17 cellular contexts compared by ENCODE assay signal in genomic region chrX:154472685-154473632, GRCh38. TPM values are rescaled to one million over a fixed set of nuclear protein-coding genes. Genes with fewer than 3 reads are reported as not detected.
DNase-seq lines count a peak whose midpoint lies in the region; ATAC-seq, FAIRE-seq and TF ChIP-seq lines count a peak whose summit lies in the region.
"Had no signal": no experiment of that assay in that cellular context is flagged by ENCODE, and none has a peak within 500 bp of the region (broad histone marks: within the 10 kb centered on the region; RNA-seq: fewer than 3 reads in every experiment).

No MANE protein-coding gene starts in this region.

- no peak overlapping the region for H3K27ac Mint-ChIP-seq in neural progenitor cell

- peaks cover 0 to 7% (median 0%) of the 10 kb centered on the region in 7 donors for H3K27me3 ChIP-seq in heart right ventricle
- no peaks in the 10 kb centered on the region for H3K27me3 ChIP-seq in H1 (replicated peaks in 1 of 4; ENCODE audit: control insufficient read depth in 3 of 4, extremely low read depth in 1 of 4, insufficient read depth in 3 of 4, low read length in 3 of 4)
- H3K27me3 ChIP-seq in neural progenitor cell, result no peaks in the 10 kb centered on the region
- no peaks in the 10 kb centered on the region for H3K27me3 ChIP-seq in spleen (replicated peaks in 1 of 7)
- H3K27me3 ChIP-seq: Peyer's patch had no signal

- no peak overlapping the region for H4K91ac ChIP-seq in H1 (replicated peaks; ENCODE audit: insufficient read length, low read length)

- POLR2A ChIA-PET in H1 (lab: Charles Lee; ENCODE audit: partially characterized antibody), result interaction anchor here (0.6 to 1.4 kb wide), 4 partner anchors 9 to 73 kb away, joined by 3 to 5 read pairs (median 4); no protein-coding TSS in a partner anchor

- CTCF ChIA-PET in H1 (lab: Charles Lee; ENCODE audit: partially characterized antibody), result interaction anchor here (0.7 to 3.1 kb wide), 5 partner anchors 12 to 100 kb away, joined by 3 to 11 read pairs (median 4); partner anchors contain the start of gene PLXNA3

- TF ChIP-seq RAD21 in H1 (IDR thresholded peaks at IDR 0.05 in 1 of 2, conservative IDR thresholded peaks at IDR 0.05 in 1 of 2; ENCODE audit: low read depth in 2 of 2, low read length in 2 of 2), result peak in 1 of 2 experiments; percentile 21; a peak in 1 of 4 replicates

- no peak overlapping the region for H3K27ac ChIP-seq in heart right ventricle
- H3K27ac ChIP-seq in H1 (ENCODE audit: low read depth, low read length), result no peak overlapping the region
- no peak overlapping the region for H3K27ac ChIP-seq in neural progenitor cell
- H3K27ac ChIP-seq in spleen, result no peak overlapping the region
- H3K27ac ChIP-seq: KMS-11, Peyer's patch had no signal

- no peak overlapping the region for H4K5ac ChIP-seq in H1 (ENCODE audit: insufficient read length, low read depth, low read length)

- H2BK5ac ChIP-seq in H1 (ENCODE audit: low read depth, low read length), result no peak overlapping the region

- H3K14ac ChIP-seq in H1 (ENCODE audit: insufficient read length), result no peak overlapping the region

- H2AK5ac ChIP-seq in H1 (ENCODE audit: low read depth, low read length), result no peak overlapping the region

- no peak overlapping the region for H2BK15ac ChIP-seq in H1 (ENCODE audit: low read length)

- no peak overlapping the region for H2BK20ac ChIP-seq in H1 (ENCODE audit: low read length)

- H3K9ac ChIP-seq in H1 (replicated peaks in 1 of 4; ENCODE audit: extremely low read depth in 1 of 4, low read depth in 3 of 4, low read length in 3 of 4) (no peak overlapping the region), neural progenitor cell (no peak overlapping the region)
- H3K9ac ChIP-seq: KMS-11 had no signal

- peaks cover 0 to 2% (median 0%) of the 10 kb centered on the region in 9 donors for H3K4me1 ChIP-seq in heart right ventricle
- no peaks in the 10 kb centered on the region for H3K4me1 ChIP-seq in H1 (replicated peaks in 1 of 4; ENCODE audit: control insufficient read depth in 3 of 4, insufficient read depth in 4 of 4, low read length in 3 of 4)
- no peaks in the 10 kb centered on the region for H3K4me1 ChIP-seq in neural progenitor cell
- H3K4me1 ChIP-seq in spleen, result peaks cover 0 to 8% (median 2%) of the 10 kb centered on the region in 6 donors
- H3K4me1 ChIP-seq: HAP-1 had no signal

- no peaks in the 10 kb centered on the region for H3F3A ChIP-seq in neural progenitor cell (ENCODE audit: low read depth)

- H3K9me3 Mint-ChIP-seq in neural progenitor cell, result peaks cover 25% of the 10 kb centered on the region

- H4K20me1 ChIP-seq in H1 (replicated peaks in 1 of 2; ENCODE audit: control insufficient read depth in 1 of 2, insufficient read depth in 2 of 2, low read length in 2 of 2) (no peaks in the 10 kb centered on the region), neural progenitor cell (ENCODE audit: low read depth) (no peaks in the 10 kb centered on the region)

- H3K4me3 Mint-ChIP-seq in neural progenitor cell, result peak overlapping the region; percentile 38

- peak; percentile 23 for DNase-seq in left ventricle myocardium superior
- no peak for DNase-seq in heart right ventricle
- DNase-seq in H1 (ENCODE audit: low read depth in 1 of 2, low spot score in 2 of 2), result no peak
- DNase-seq in neural progenitor cell (ENCODE audit: low spot score), result no peak
- no peak for DNase-seq in spleen
- no peak for DNase-seq in HT-29 (ENCODE audit: low spot score)
- DNase-seq: DMS53, MM.1S, NCI-H1105 treated with DMSO at 0.1 percent for 48 hours, NCI-H187, NCI-H446, NCI-H774, Peyer's patch, SHP77 treated with DMSO at 0.1 percent for 48 hours had no signal

- TF ChIP-seq POLR2A in H1 (IDR thresholded peaks at IDR 0.05; ENCODE audit: control extremely low read depth in 1 of 2, low read depth in 2 of 2, low read length in 2 of 2) (no peak), spleen (IDR thresholded peaks at IDR 0.05) (no peak)

- no peak overlapping the region for H3K4me3 ChIP-seq in heart right ventricle
- no peak overlapping the region for H3K4me3 ChIP-seq in H1 (ENCODE audit: extremely low read depth in 1 of 4, insufficient read depth in 2 of 4, low read depth in 3 of 4, low read length in 4 of 4)
- H3K4me3 ChIP-seq in neural progenitor cell, result no peak overlapping the region
- H3K4me3 ChIP-seq in spleen, result no peak overlapping the region
- H3K4me3 ChIP-seq: HAP-1, Peyer's patch had no signal

- H3K27me3 Mint-ChIP-seq in neural progenitor cell (ENCODE audit: insufficient read depth, low read depth), result peaks cover 3% of the 10 kb centered on the region

- H2AFZ ChIP-seq in H1 (ENCODE audit: low read length), result no peak overlapping the region
- no peak overlapping the region for H2AFZ ChIP-seq in neural progenitor cell (replicated peaks)

- no peak for ATAC-seq in left ventricle myocardium superior
- ATAC-seq in heart right ventricle, result no peak
- no peak for ATAC-seq in HG03139 (IDR thresholded peaks at IDR 0.05; ENCODE audit: unreplicated experiment)

- H3K4me1 Mint-ChIP-seq in neural progenitor cell, result no peaks in the 10 kb centered on the region

- TF ChIP-seq CTCF in heart right ventricle (IDR thresholded peaks at IDR 0.05) (no peak), H1 (IDR thresholded peaks at IDR 0.05; ENCODE audit: control extremely low read depth in 1 of 3, insufficient read depth in 1 of 3, low read depth in 1 of 3, low read length in 3 of 3) (no peak; a peak in 1 of 4 replicates), neural progenitor cell (IDR thresholded peaks at IDR 0.05) (no peak), spleen (IDR thresholded peaks at IDR 0.05 in 8 of 11, conservative IDR thresholded peaks at IDR 0.05 in 3 of 11) (no peak)

- H3K23ac ChIP-seq in H1 (ENCODE audit: insufficient read length), result no peak overlapping the region

- no peak overlapping the region for H3K4me2 ChIP-seq in H1 (ENCODE audit: insufficient read depth in 1 of 2, low read depth in 2 of 2, low read length in 2 of 2)
- H3K4me2 ChIP-seq in neural progenitor cell, result no peak overlapping the region
- H3K4me2 ChIP-seq: KMS-11 had no signal

- H3K4ac ChIP-seq in H1 (replicated peaks; ENCODE audit: insufficient read length, low read depth, low read length), result no peak overlapping the region

- no peak for TF ChIP-seq EP300 in H1 (IDR thresholded peaks at IDR 0.05; ENCODE audit: borderline replicate concordance in 1 of 2, low read depth in 2 of 2, low read length in 2 of 2)

- H4K8ac ChIP-seq in H1 (ENCODE audit: extremely low read depth, insufficient read depth, low read length), result peak overlapping the region; percentile 25; the same call in 1 of the 2 replicates

- FAIRE-seq in H1 (lab: Jason Lieb, UNC), result no peak

- intact Hi-C loops in left ventricle myocardium superior (cut with micrococcal nuclease) (no loop called here), heart right ventricle (cut with DNase I) (no loop called here), spleen (cut with DNase I; ENCODE audit: low total_unique reads) (no loop called here)

- no peak overlapping the region for H3K56ac ChIP-seq in H1 (replicated peaks; ENCODE audit: insufficient read length, low read depth, low read length)

- H3K36me3 Mint-ChIP-seq in neural progenitor cell, result peaks cover 15% of the 10 kb centered on the region

- H3K36me3 ChIP-seq in heart right ventricle (peaks cover 0 to 44% (median 0%) of the 10 kb centered on the region in 9 donors), H1 (ENCODE audit: control insufficient read depth in 2 of 4, insufficient read depth in 4 of 4, low read length in 3 of 4) (peaks cover 0 to 14% (median 5%) of the 10 kb centered on the region in 4 experiments; a peak in 4 of 8 replicates), neural progenitor cell (no peaks in the 10 kb centered on the region), spleen (peaks cover 0 to 54% (median 26%) of the 10 kb centered on the region in 6 donors)
- H3K36me3 ChIP-seq: Peyer's patch had no signal

- H3K18ac ChIP-seq in H1 (ENCODE audit: extremely low read depth, low read length), result no peak overlapping the region

- WGBS in heart right ventricle, 2 donors, result 82 to 89% methylated on average over 22 to 28 of the region's 28 CpGs
- WGBS in H1 (ENCODE audit: extremely low coverage in 1 of 2, insufficient coverage in 1 of 2, insufficient read length in 1 of 2, insufficient replicate concordance in 2 of 2, low coverage in 1 of 2, low lambda C conversion rate in 2 of 2, missing lambda C conversion rate in 1 of 2), 2 experiments, result 84% methylated on average over 16 of the region's 28 CpGs; no CpG with 5 or more reads in 1 of the 2 experiments
- WGBS in spleen, 5 donors, result 73 to 87% (median 80%) methylated on average over 16 to 28 of the region's 28 CpGs

- no peak overlapping the region for H2BK12ac ChIP-seq in H1 (ENCODE audit: low read depth, low read length)

- H3K79me1 ChIP-seq in H1 (ENCODE audit: low read depth, low read length), result no peaks in the 10 kb centered on the region

- H3K9me3 ChIP-seq in heart right ventricle (no peaks in the 10 kb centered on the region), H1 (ENCODE audit: insufficient read depth in 2 of 2, low read depth in 1 of 2, low read length in 1 of 2) (no peaks in the 10 kb centered on the region), neural progenitor cell (ENCODE audit: low read depth) (no peaks in the 10 kb centered on the region), spleen (no peaks in the 10 kb centered on the region)
- H3K9me3 ChIP-seq: HAP-1, Peyer's patch had no signal

- H2BK120ac ChIP-seq in H1 (replicated peaks; ENCODE audit: low read depth, low read length), result no peak overlapping the region

- no peaks in the 10 kb centered on the region for H3K23me2 ChIP-seq in H1 (ENCODE audit: low read depth, low read length)

- H3K79me2 ChIP-seq in H1 (ENCODE audit: control insufficient read depth in 1 of 2, insufficient read depth in 2 of 2, low read length in 2 of 2) (no peaks in the 10 kb centered on the region), neural progenitor cell (ENCODE audit: low read depth) (no peaks in the 10 kb centered on the region)

RNA-seq across cellular contexts. Expression of gene LAGE3, which starts 6.1 kb away (rescaled TPM):
- total RNA-seq in left ventricle myocardium superior (20.7 TPM), heart right ventricle (10 to 100 TPM; 13.7 to 21.3 (median 17.7) TPM), neural progenitor cell (ENCODE audit: low replicate concordance) (7.6 and 33.3 TPM in 2 replicates), spleen (10 to 100 TPM; 11.8 to 25.2 (median 16.7) TPM)
- polyA plus RNA-seq in heart right ventricle (10 to 100 TPM in 1 of 2 donors, 1 to 10 TPM in 1; 7.5 to 38.2 TPM), H1 (2011; rRNA removed) (102 and 110 TPM in 2 replicates), spleen (10 to 100 TPM; 15.0 to 27.7 (median 27.3) TPM)
- 44.2 and 44.5 TPM in 2 replicates for total RNA-seq in H1 (2021; fragmentation: NEBNext Ultra II Directional; extraction: Animal tissue kit (Norgen Biotek cat#: 25700))
- 61.9 TPM for polyA plus RNA-seq in H1 (2011; cell fraction: cytosol; rRNA removed)
- polyA plus RNA-seq in H1 (2011; cell fraction: nucleus; rRNA removed), result 45.1 TPM
- polyA plus RNA-seq in H1 (2012, experiment 1 of 2), result 44.7 to 50.4 TPM (median 48.0 TPM) in 4 replicates
- 75.9 TPM for polyA plus RNA-seq in H1 (2012, experiment 2 of 2)
- polyA plus RNA-seq in H1 (2013, experiment 1 of 2), result 55.5 TPM
- 54.5 TPM for polyA plus RNA-seq in H1 (2013, experiment 2 of 2)
- 6.3 and 8.1 TPM in 2 replicates for polyA minus RNA-seq in H1 (2011; rRNA and poly(A)+ RNA removed)
- polyA minus RNA-seq in H1 (2011; cell fraction: cytosol; rRNA and poly(A)+ RNA removed), result 14.7 TPM
- polyA minus RNA-seq in H1 (2011; cell fraction: nucleus; rRNA and poly(A)+ RNA removed), result 11.7 TPM
- total RNA-seq in HT-29 (2014; rRNA removed; shearing (Covaris generic)), result 122 and 129 TPM in 2 replicates

RNA-seq across cellular contexts. Expression of gene UBL4A, which starts 13.5 kb away (rescaled TPM):
- total RNA-seq in left ventricle myocardium superior (58.6 TPM), heart right ventricle (10 to 100 TPM; 45.8 to 69.4 (median 50.4) TPM), neural progenitor cell (ENCODE audit: low replicate concordance) (12.1 and 31.1 TPM in 2 replicates), spleen (10 to 100 TPM; 18.6 to 36.3 (median 23.1) TPM)
- polyA plus RNA-seq in heart right ventricle (10 to 100 TPM; 33.1 to 48.3 TPM), H1 (2011; rRNA removed) (23.1 and 31.0 TPM in 2 replicates), spleen (10 to 100 TPM; 13.4 to 27.1 (median 20.6) TPM)
- total RNA-seq in H1 (2021; fragmentation: NEBNext Ultra II Directional; extraction: Animal tissue kit (Norgen Biotek cat#: 25700)), result 31.7 and 34.2 TPM in 2 replicates
- 32.3 TPM for polyA plus RNA-seq in H1 (2011; cell fraction: cytosol; rRNA removed)
- polyA plus RNA-seq in H1 (2011; cell fraction: nucleus; rRNA removed), result 27.6 TPM
- 22.4 to 28.9 TPM (median 27.2 TPM) in 4 replicates for polyA plus RNA-seq in H1 (2012, experiment 1 of 2)
- 32.4 TPM for polyA plus RNA-seq in H1 (2012, experiment 2 of 2)
- 15.9 TPM for polyA plus RNA-seq in H1 (2013, experiment 1 of 2)
- polyA plus RNA-seq in H1 (2013, experiment 2 of 2), result 16.8 TPM
- 24.5 and 30.0 TPM in 2 replicates for polyA minus RNA-seq in H1 (2011; rRNA and poly(A)+ RNA removed)
- polyA minus RNA-seq in H1 (2011; cell fraction: cytosol; rRNA and poly(A)+ RNA removed), result 24.4 TPM
- polyA minus RNA-seq in H1 (2011; cell fraction: nucleus; rRNA and poly(A)+ RNA removed), result 13.9 TPM
- total RNA-seq in HT-29 (2014; rRNA removed; shearing (Covaris generic)), result 195 and 203 TPM in 2 replicates

RNA-seq across cellular contexts. Expression of gene PLXNA3, which starts 14.9 kb away (rescaled TPM):
- 22.0 TPM for total RNA-seq in left ventricle myocardium superior
- total RNA-seq in heart right ventricle, result 10 to 100 TPM; 11.6 to 35.3 (median 16.7) TPM
- polyA plus RNA-seq in heart right ventricle, result 10 to 100 TPM in 1 of 2 donors, 1 to 10 TPM in 1; 9.7 to 18.9 TPM
- total RNA-seq in H1 (2021; fragmentation: NEBNext Ultra II Directional; extraction: Animal tissue kit (Norgen Biotek cat#: 25700)), result 18.2 and 23.5 TPM in 2 replicates
- polyA plus RNA-seq in H1 (2011; rRNA removed), result 10.7 and 23.5 TPM in 2 replicates
- 8.6 TPM for polyA plus RNA-seq in H1 (2011; cell fraction: cytosol; rRNA removed)
- 114 TPM for polyA plus RNA-seq in H1 (2011; cell fraction: nucleus; rRNA removed)
- 10.0 to 23.3 TPM (median 21.7 TPM) in 4 replicates for polyA plus RNA-seq in H1 (2012, experiment 1 of 2)
- 6.6 TPM for polyA plus RNA-seq in H1 (2012, experiment 2 of 2)
- 12.6 TPM for polyA plus RNA-seq in H1 (2013, experiment 1 of 2)
- polyA plus RNA-seq in H1 (2013, experiment 2 of 2), result 9.0 TPM
- 7.2 and 16.0 TPM in 2 replicates for polyA minus RNA-seq in H1 (2011; rRNA and poly(A)+ RNA removed)
- polyA minus RNA-seq in H1 (2011; cell fraction: cytosol; rRNA and poly(A)+ RNA removed), result 7.0 TPM
- polyA minus RNA-seq in H1 (2011; cell fraction: nucleus; rRNA and poly(A)+ RNA removed), result 31.5 TPM
- 4.3 and 9.6 TPM in 2 replicates for total RNA-seq in neural progenitor cell (ENCODE audit: low replicate concordance)
- 10 to 100 TPM in 6 of 7 donors, 1 to 10 TPM in 1; 9.1 to 46.8 (median 27.2) TPM for total RNA-seq in spleen
- polyA plus RNA-seq in spleen, result 10 to 100 TPM in 1 of 3 donors, 1 to 10 TPM in 2; 2.5 to 11.6 (median 4.1) TPM
- 33.6 and 40.8 TPM in 2 replicates for total RNA-seq in HT-29 (2014; rRNA removed; shearing (Covaris generic))

RNA-seq across cellular contexts. Expression of gene SLC10A3, which starts 17.5 kb away (rescaled TPM):
- 12.2 TPM for total RNA-seq in left ventricle myocardium superior
- 10 to 100 TPM in 7 of 10 donors, 1 to 10 TPM in 3; 8.7 to 19.8 (median 11.7) TPM for total RNA-seq in heart right ventricle
- 10 to 100 TPM; 11.9 to 38.1 TPM for polyA plus RNA-seq in heart right ventricle
- 6.8 and 8.2 TPM in 2 replicates for total RNA-seq in H1 (2021; fragmentation: NEBNext Ultra II Directional; extraction: Animal tissue kit (Norgen Biotek cat#: 25700))
- 9.5 and 11.0 TPM in 2 replicates for polyA plus RNA-seq in H1 (2011; rRNA removed)
- 6.9 TPM for polyA plus RNA-seq in H1 (2011; cell fraction: cytosol; rRNA removed)
- 8.0 TPM for polyA plus RNA-seq in H1 (2011; cell fraction: nucleus; rRNA removed)
- polyA plus RNA-seq in H1 (2012, experiment 1 of 2), result 6.8 to 8.8 TPM (median 7.8 TPM) in 4 replicates
- 9.5 TPM for polyA plus RNA-seq in H1 (2012, experiment 2 of 2)
- 8.9 TPM for polyA plus RNA-seq in H1 (2013, experiment 1 of 2)
- 9.2 TPM for polyA plus RNA-seq in H1 (2013, experiment 2 of 2)
- polyA minus RNA-seq in H1 (2011; rRNA and poly(A)+ RNA removed), result 3.2 and 3.8 TPM in 2 replicates
- 5.9 TPM for polyA minus RNA-seq in H1 (2011; cell fraction: cytosol; rRNA and poly(A)+ RNA removed)
- 4.7 TPM for polyA minus RNA-seq in H1 (2011; cell fraction: nucleus; rRNA and poly(A)+ RNA removed)
- total RNA-seq in neural progenitor cell (ENCODE audit: low replicate concordance), result 3.5 and 5.7 TPM in 2 replicates
- 10 to 100 TPM; 15.9 to 21.8 (median 17.4) TPM for total RNA-seq in spleen
- 10 to 100 TPM; 11.0 to 17.0 (median 14.1) TPM for polyA plus RNA-seq in spleen
- 67.2 TPM in 2 replicates for total RNA-seq in HT-29 (2014; rRNA removed; shearing (Covaris generic))

RNA-seq across cellular contexts. Expression of gene FAM50A, which starts 29.0 kb away (rescaled TPM):
- 48.4 TPM for total RNA-seq in left ventricle myocardium superior
- 10 to 100 TPM; 25.5 to 59.9 (median 34.7) TPM for total RNA-seq in heart right ventricle
- polyA plus RNA-seq in heart right ventricle, result 100 to 1,000 TPM; 134 to 167 TPM
- 48.7 and 51.7 TPM in 2 replicates for total RNA-seq in H1 (2021; fragmentation: NEBNext Ultra II Directional; extraction: Animal tissue kit (Norgen Biotek cat#: 25700))
- 30.7 and 37.2 TPM in 2 replicates for polyA plus RNA-seq in H1 (2011; rRNA removed)
- polyA plus RNA-seq in H1 (2011; cell fraction: cytosol; rRNA removed), result 57.1 TPM
- 103 TPM for polyA plus RNA-seq in H1 (2011; cell fraction: nucleus; rRNA removed)
- 65.9 to 91.2 TPM (median 85.8 TPM) in 4 replicates for polyA plus RNA-seq in H1 (2012, experiment 1 of 2)
- 36.4 TPM for polyA plus RNA-seq in H1 (2012, experiment 2 of 2)
- 38.4 TPM for polyA plus RNA-seq in H1 (2013, experiment 1 of 2)
- polyA plus RNA-seq in H1 (2013, experiment 2 of 2), result 36.4 TPM
- polyA minus RNA-seq in H1 (2011; rRNA and poly(A)+ RNA removed), result 22.8 and 27.4 TPM in 2 replicates
- 20.4 TPM for polyA minus RNA-seq in H1 (2011; cell fraction: cytosol; rRNA and poly(A)+ RNA removed)
- polyA minus RNA-seq in H1 (2011; cell fraction: nucleus; rRNA and poly(A)+ RNA removed), result 30.7 TPM
- 30.4 and 36.3 TPM in 2 replicates for total RNA-seq in neural progenitor cell (ENCODE audit: low replicate concordance)
- total RNA-seq in spleen, result 10 to 100 TPM; 30.3 to 53.9 (median 45.5) TPM
- polyA plus RNA-seq in spleen, result 100 to 1,000 TPM in 1 of 3 donors, 10 to 100 TPM in 2; 65.7 to 123 (median 99.4) TPM
- total RNA-seq in HT-29 (2014; rRNA removed; shearing (Covaris generic)), result 103 and 107 TPM in 2 replicates
